In the genomic region with DNA sequence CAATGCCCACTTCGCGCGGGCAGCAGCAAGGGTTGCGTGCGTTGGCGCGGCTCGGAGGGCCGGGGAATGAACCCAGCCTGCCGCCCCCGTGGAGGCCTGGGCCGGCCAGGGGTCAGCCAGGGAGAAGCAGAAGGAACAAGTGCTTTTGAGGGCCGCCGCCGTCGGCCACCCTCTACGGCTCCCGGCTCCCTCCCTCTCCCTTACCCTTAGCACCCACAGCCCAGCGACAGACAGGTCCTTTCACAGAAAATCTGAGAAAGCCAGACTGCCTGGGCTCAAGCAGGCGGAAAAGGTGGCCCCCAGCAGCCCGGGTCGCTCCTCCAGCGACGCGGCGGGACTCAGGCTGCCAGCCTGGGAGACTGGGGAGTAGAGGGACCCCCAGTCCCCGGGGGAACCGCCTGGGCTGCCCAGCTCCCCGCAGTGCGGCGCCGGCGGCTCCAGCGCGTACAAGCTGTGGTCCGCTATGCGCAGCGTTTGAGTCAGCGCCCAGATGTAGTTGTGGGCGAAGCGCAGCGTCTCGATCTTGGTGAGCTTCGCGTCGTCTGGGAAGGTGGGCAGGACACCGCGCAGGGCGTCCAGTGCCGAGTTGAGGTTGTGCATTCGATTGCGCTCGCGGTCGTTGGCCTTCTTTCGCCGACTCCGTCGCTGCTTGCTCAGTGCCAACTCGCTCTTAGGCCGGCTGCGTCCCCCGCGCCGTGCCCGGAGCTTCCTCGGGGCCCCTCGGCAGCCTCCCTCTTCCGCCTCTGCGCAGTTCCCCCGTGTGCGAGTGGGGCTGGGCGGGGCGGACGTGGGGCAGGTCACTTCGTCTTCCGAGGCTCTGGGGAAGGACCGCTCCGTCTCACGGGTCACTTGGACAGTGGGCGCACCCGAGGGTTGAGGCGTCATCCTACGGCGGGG, we compare ENCODE assay signal across 9 cellular contexts. TPM values are rescaled to one million over a fixed set of nuclear protein-coding genes. Genes with fewer than 3 reads are reported as not detected.
DNase-seq lines count a peak whose midpoint lies in the region; ATAC-seq and TF ChIP-seq lines count a peak whose summit lies in the region.
"Had no signal": no experiment of that assay in that cellular context is flagged by ENCODE, and none has a peak within 500 bp of the region (broad histone marks: within the 10 kb centered on the region; RNA-seq: fewer than 3 reads in every experiment).

No MANE protein-coding gene starts in this region.

- TF ChIP-seq CTCF in right atrium auricular region (IDR thresholded peaks at IDR 0.05) (no peak), upper lobe of right lung (IDR thresholded peaks at IDR 0.05) (no peak), thyroid gland (IDR thresholded peaks at IDR 0.05) (no peak)

- peak overlapping the region; percentile 9 for H3K27ac Mint-ChIP-seq in activated naive CD8-positive, alpha-beta T cell treated with anti-CD3 and anti-CD28 coated beads, Interleukin-2, amount 10 ng/mL, durations not matched to agents 7 days and 5 days

- POLR2A ChIA-PET in activated naive CD8-positive, alpha-beta T cell treated with anti-CD3 and anti-CD28 coated beads, Interleukin-2, amount 10 ng/mL, durations not matched to agents 7 days and 5 days (lab: Charles Lee), result interaction anchor here (0.8 kb wide), 1 partner anchor 17 kb away, joined by 4 read pairs; no protein-coding TSS in a partner anchor

- H3K4me1 Mint-ChIP-seq in activated naive CD8-positive, alpha-beta T cell treated with anti-CD3 and anti-CD28 coated beads, Interleukin-2, amount 10 ng/mL, durations not matched to agents 7 days and 5 days, result peaks cover 24% of the 10 kb centered on the region

- H3K36me3 ChIP-seq in right atrium auricular region, result no peaks in the 10 kb centered on the region
- no peaks in the 10 kb centered on the region for H3K36me3 ChIP-seq in mesodermal cell (ENCODE audit: control insufficient read depth, insufficient read depth, low read length)
- no peaks in the 10 kb centered on the region for H3K36me3 ChIP-seq in upper lobe of right lung
- no peaks in the 10 kb centered on the region for H3K36me3 ChIP-seq in thyroid gland

- no peaks in the 10 kb centered on the region for H3K9me3 ChIP-seq in right atrium auricular region
- no peaks in the 10 kb centered on the region for H3K9me3 ChIP-seq in mesodermal cell (ENCODE audit: control insufficient read depth, low read length)
- no peaks in the 10 kb centered on the region for H3K9me3 ChIP-seq in upper lobe of right lung
- H3K9me3 ChIP-seq in thyroid gland, result no peaks in the 10 kb centered on the region

- ATAC-seq in Right ventricle myocardium superior (ENCODE audit: poor library complexity) (peak; percentile 46), upper lobe of right lung (peak; percentile 29)
- peak; percentile 64 for ATAC-seq in activated naive CD8-positive, alpha-beta T cell treated with anti-CD3 and anti-CD28 coated beads, Interleukin-2, amount 10 ng/mL, durations not matched to agents 7 days and 5 days (ENCODE audit: low read depth)

- H3K9me3 Mint-ChIP-seq in activated naive CD8-positive, alpha-beta T cell treated with anti-CD3 and anti-CD28 coated beads, Interleukin-2, amount 10 ng/mL, durations not matched to agents 7 days and 5 days, result no peaks in the 10 kb centered on the region

- 1% methylated on average over 59 to 80 of the region's 85 CpGs for WGBS in mesodermal cell (ENCODE audit: insufficient coverage in 2 of 2), 2 experiments
- WGBS in thyroid gland, 2 donors, result 2 to 6% methylated on average over 25 to 34 of the region's 85 CpGs

- peaks cover 0 to 31% of the 10 kb centered on the region in 2 donors for H3K4me1 ChIP-seq in right atrium auricular region
- H3K4me1 ChIP-seq in mesodermal cell (ENCODE audit: control insufficient read depth, insufficient read depth, low read length, poor library complexity, severe bottlenecking), result peaks cover 12% of the 10 kb centered on the region
- H3K4me1 ChIP-seq in upper lobe of right lung, result peaks cover 17% of the 10 kb centered on the region
- peaks cover 0 to 15% of the 10 kb centered on the region in 2 donors for H3K4me1 ChIP-seq in thyroid gland

- H3K27ac ChIP-seq in right atrium auricular region, result no peak overlapping the region
- H3K27ac ChIP-seq in mesodermal cell (ENCODE audit: low read depth, low read length, severe bottlenecking), result no peak overlapping the region
- no peak overlapping the region for H3K27ac ChIP-seq in upper lobe of right lung
- H3K27ac ChIP-seq in thyroid gland, result no peak overlapping the region

- peak overlapping the region in 1 of 2 donors; percentile 28 for H3K4me3 ChIP-seq in right atrium auricular region
- peak overlapping the region; percentile 11 for H3K4me3 ChIP-seq in mesodermal cell (ENCODE audit: extremely low read depth, insufficient read depth, low read length, poor library complexity, severe bottlenecking)
- H3K4me3 ChIP-seq in upper lobe of right lung, result peak overlapping the region; percentile 31
- H3K4me3 ChIP-seq in thyroid gland (replicated peaks in 1 of 3), result peak overlapping the region in 1 of 3 donors; percentile 1

- H3K27me3 ChIP-seq in right atrium auricular region (peaks cover 12 to 56% of the 10 kb centered on the region in 2 donors), upper lobe of right lung (peaks cover 98% of the 10 kb centered on the region), thyroid gland (peaks cover 28% of the 10 kb centered on the region)

- intact Hi-C loops in Right ventricle myocardium superior (cut with DNase I) (no loop called here), upper lobe of right lung (cut with DNase I) (no loop called here), thyroid gland (cut with DNase I) (no loop called here)

- no peaks in the 10 kb centered on the region for H3K36me3 Mint-ChIP-seq in activated naive CD8-positive, alpha-beta T cell treated with anti-CD3 and anti-CD28 coated beads, Interleukin-2, amount 10 ng/mL, durations not matched to agents 7 days and 5 days

- TF ChIP-seq POLR2A in thyroid gland (IDR thresholded peaks at IDR 0.05), result no peak

- DNase-seq in Right ventricle myocardium superior (no peak), right atrium auricular region (ENCODE audit: low spot score) (no peak), upper lobe of right lung (no peak), putamen (ENCODE audit: low spot score) (no peak), thyroid gland (no peak), RPMI8226 (no peak)
- DNase-seq in activated naive CD8-positive, alpha-beta T cell treated with anti-CD3 and anti-CD28 coated beads, Interleukin-2, amount 10 ng/mL, durations not matched to agents 7 days and 5 days, result peak; percentile 57

- peak overlapping the region; percentile 80 for H3K4me3 Mint-ChIP-seq in activated naive CD8-positive, alpha-beta T cell treated with anti-CD3 and anti-CD28 coated beads, Interleukin-2, amount 10 ng/mL, durations not matched to agents 7 days and 5 days

- peaks cover 92% of the 10 kb centered on the region for H3K27me3 Mint-ChIP-seq in activated naive CD8-positive, alpha-beta T cell treated with anti-CD3 and anti-CD28 coated beads, Interleukin-2, amount 10 ng/mL, durations not matched to agents 7 days and 5 days

RNA-seq across cellular contexts. Expression of a gene that starts 0.8 kb away (rescaled TPM):
- not detected for total RNA-seq in Right ventricle myocardium superior
- total RNA-seq in right atrium auricular region, result not detected
- under 1 TPM in 1 of 2 experiments, not detected in 1; 0.22 TPM for total RNA-seq in activated naive CD8-positive, alpha-beta T cell treated with anti-CD3 and anti-CD28 coated beads, Interleukin-2, amount 10 ng/mL, durations not matched to agents 7 days and 5 days
- polyA plus RNA-seq in mesodermal cell (2013, experiment 1 of 2), result not detected
- not detected for polyA plus RNA-seq in mesodermal cell (2013, experiment 2 of 2)
- not detected for total RNA-seq in upper lobe of right lung
- total RNA-seq in thyroid gland, result 1 to 10 TPM in 1 of 4 donors, not detected in 3; 1.9 TPM
- total RNA-seq: osteocyte had no signal

RNA-seq across cellular contexts. Expression of a gene that starts 57.6 kb away (rescaled TPM):
- 3.3 TPM for total RNA-seq in Right ventricle myocardium superior
- 1 to 10 TPM; 2.1 to 3.5 TPM for total RNA-seq in right atrium auricular region
- total RNA-seq in activated naive CD8-positive, alpha-beta T cell treated with anti-CD3 and anti-CD28 coated beads, Interleukin-2, amount 10 ng/mL, durations not matched to agents 7 days and 5 days, result 10 to 100 TPM in 1 of 2 experiments, 1 to 10 TPM in 1; 8.0 to 11.7 TPM
- 3.8 TPM for polyA plus RNA-seq in mesodermal cell (2013, experiment 1 of 2)
- polyA plus RNA-seq in mesodermal cell (2013, experiment 2 of 2), result 3.1 TPM
- total RNA-seq in upper lobe of right lung, result 5.2 TPM
- total RNA-seq in thyroid gland, result 1 to 10 TPM; 2.1 to 7.2 (median 4.6) TPM
